22 cellular contexts compared by ENCODE assay signal in genomic region chrX:34147345-34147744, GRCh38. TPM values are rescaled to one million over a fixed set of nuclear protein-coding genes. Genes with fewer than 3 reads are reported as not detected.
"Had no signal": no experiment of that assay in that cellular context is flagged by ENCODE, and none has a peak within 500 bp of the region (broad histone marks: within the 10 kb centered on the region; RNA-seq: fewer than 3 reads in every experiment).

No MANE protein-coding gene starts in this region.

- H3K4me3 ChIP-seq: K562, SJCRH30 had no signal

- H3K27me3 ChIP-seq: SJCRH30 had no signal

- H3K36me3 ChIP-seq: SJCRH30 had no signal

- ATAC-seq: K562, SK-N-SH treated with all-trans-retinoic acid at 6 μM for 48 hours had no signal

- H3K27ac ChIP-seq: HL-60, KMS-11, RWPE1, SJCRH30 had no signal

- H3K9me3 ChIP-seq: SJCRH30 had no signal

- H3K4me1 ChIP-seq: SJCRH30 had no signal

- DNase-seq: Kasumi-1, MM.1S, NCI-H1092 treated with DMSO at 0.1 percent for 48 hours, NCI-H1436, NCI-H1694 treated with DMSO at 0.1 percent for 48 hours, NCI-H1930, NCI-H2081, NCI-H2107, NCI-H2227 treated with DMSO at 0.1 percent for 48 hours, NCI-H446, NCI-H510A, NCI-H524 treated with DMSO at 0.1 percent for 48 hours, NCI-H69, NCI-H774, SHP77 treated with DMSO at 0.1 percent for 48 hours, SJCRH30 had no signal

RNA-seq across cellular contexts. Expression of gene FAM47A, which starts 15.2 kb away (rescaled TPM):
- total RNA-seq: K562, M059J, SJCRH30 had no signal
